17 cellular contexts compared by ENCODE assay signal in the genomic region with DNA sequence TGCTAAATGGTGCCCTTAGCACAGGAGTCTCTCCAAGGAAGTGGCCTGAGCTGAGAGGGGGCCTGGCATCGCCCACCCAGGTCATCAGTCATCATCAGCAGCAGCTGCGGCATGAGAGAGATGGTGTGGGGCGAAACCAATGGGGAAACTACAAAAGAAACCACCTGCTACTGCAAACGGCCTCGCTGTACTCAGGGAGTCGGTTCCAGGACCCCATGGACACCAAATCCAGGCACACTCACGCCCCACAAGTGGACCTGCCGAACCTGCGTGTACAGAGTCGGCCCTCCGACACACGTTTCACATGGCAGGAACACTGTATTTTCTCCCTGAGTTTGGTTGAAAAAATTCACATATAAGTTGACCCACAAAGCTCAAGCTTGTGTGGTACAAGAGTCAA. TPM values are rescaled to one million over a fixed set of nuclear protein-coding genes. Genes with fewer than 3 reads are reported as not detected.
A peak's percentile ranks its signal among the peaks of the same experiment; 100 is the strongest.
DNase-seq lines count a peak whose midpoint lies in the region; ATAC-seq and TF ChIP-seq lines count a peak whose summit lies in the region.
"Had no signal": no experiment of that assay in that cellular context is flagged by ENCODE, and none has a peak within 500 bp of the region (broad histone marks: within the 10 kb centered on the region; RNA-seq: fewer than 3 reads in every experiment).

No MANE protein-coding gene starts in this region.

- H3K27ac Mint-ChIP-seq in WTC11: peak overlapping the region; percentile 20; the same call in 1 of the 2 replicates
- H3K27ac Mint-ChIP-seq: CD8-positive, alpha-beta T cell had no signal

- no peak overlapping the region for H3K4me3 Mint-ChIP-seq in WTC11
- H3K4me3 Mint-ChIP-seq: CD8-positive, alpha-beta T cell had no signal

- no peaks in the 10 kb centered on the region for H3K27me3 ChIP-seq in MG63

- ATAC-seq in WTC11 (no peak), HG03045 (IDR thresholded peaks at IDR 0.05; ENCODE audit: unreplicated experiment) (no peak)
- ATAC-seq: CD8-positive, alpha-beta T cell had no signal

- peaks cover 18% of the 10 kb centered on the region for H3K4me1 Mint-ChIP-seq in WTC11

- H3K36me3 Mint-ChIP-seq in WTC11: no peaks in the 10 kb centered on the region
- H3K36me3 Mint-ChIP-seq: CD8-positive, alpha-beta T cell had no signal

- peak overlapping the region; percentile 20 for H3K4me3 ChIP-seq in retinal pigment epithelial cell (ENCODE audit: low read length)
- H3K4me3 ChIP-seq in MG63: no peak overlapping the region
- H3K4me3 ChIP-seq: BLaER1 treated with 17β-estradiol and CSF1 and Interleukin-3, amounts not matched to agents 10 nM and 100 nM had no signal

- H3K9me3 ChIP-seq in MG63: no peaks in the 10 kb centered on the region
- H3K9me3 ChIP-seq: BLaER1 treated with 17β-estradiol and CSF1 and Interleukin-3, amounts not matched to agents 10 nM and 100 nM; SK-N-SH had no signal

- CTCF ChIA-PET in WTC11 (lab: Charles Lee): no interaction called here

- POLR2A ChIA-PET in WTC11 (lab: Charles Lee): no interaction called here

- H3K9me3 Mint-ChIP-seq in WTC11: no peaks in the 10 kb centered on the region
- H3K9me3 Mint-ChIP-seq: CD8-positive, alpha-beta T cell had no signal

- TF ChIP-seq CTCF in WTC11 (IDR thresholded peaks at IDR 0.05) (no peak), retinal pigment epithelial cell (conservative IDR thresholded peaks at IDR 0.05; ENCODE audit: low read depth, low read length) (no peak)

- no peaks in the 10 kb centered on the region for H3K36me3 ChIP-seq in MG63
- H3K36me3 ChIP-seq: BLaER1 treated with 17β-estradiol and CSF1 and Interleukin-3, amounts not matched to agents 10 nM and 100 nM had no signal

- H3K27me3 Mint-ChIP-seq in WTC11 (ENCODE audit: low read depth): no peaks in the 10 kb centered on the region

- peak; percentile 0 for DNase-seq in ELF-1 (ENCODE audit: low read depth, low spot score)
- no peak for DNase-seq in WTC11 (ENCODE audit: low spot score)
- DNase-seq in islet precursor cell: peak; percentile 14
- DNase-seq in retinal pigment epithelial cell (ENCODE audit: low read depth): no peak
- DNase-seq in SHP77 treated with DMSO at 0.1 percent for 48 hours (lab: John Stamatoyannopoulos, UW): no peak
- no peak for DNase-seq in MG63
- DNase-seq in NOMO-1 treated with DMSO at 0.1 percent for 48 hours (lab: John Stamatoyannopoulos, UW; ENCODE audit: unreplicated experiment): no peak
- DNase-seq: CD8-positive, alpha-beta T cell; NCI-H1092; NCI-H1436 treated with DMSO at 0.1 percent for 48 hours; NCI-H2029 treated with DMSO at 0.1 percent for 48 hours; NCI-H2171 treated with DMSO at 0.1 percent for 48 hours; NCI-H446; Right ventricle myocardium superior; SK-N-SH had no signal

TF ChIP-seq in WTC11, 78 proteins besides CTCF, POLR2A, EP300 and RAD21:
- TF ChIP-seq ETV6 (CRISPR knock-in tag; IDR thresholded peaks at IDR 0.05) (no peak), ZNF263 (CRISPR knock-in tag; IDR thresholded peaks at IDR 0.05; ENCODE audit: low read depth) (no peak), NR2C2 (CRISPR knock-in tag; IDR thresholded peaks at IDR 0.05) (no peak)
- TF ChIP-seq, protein P1, sequence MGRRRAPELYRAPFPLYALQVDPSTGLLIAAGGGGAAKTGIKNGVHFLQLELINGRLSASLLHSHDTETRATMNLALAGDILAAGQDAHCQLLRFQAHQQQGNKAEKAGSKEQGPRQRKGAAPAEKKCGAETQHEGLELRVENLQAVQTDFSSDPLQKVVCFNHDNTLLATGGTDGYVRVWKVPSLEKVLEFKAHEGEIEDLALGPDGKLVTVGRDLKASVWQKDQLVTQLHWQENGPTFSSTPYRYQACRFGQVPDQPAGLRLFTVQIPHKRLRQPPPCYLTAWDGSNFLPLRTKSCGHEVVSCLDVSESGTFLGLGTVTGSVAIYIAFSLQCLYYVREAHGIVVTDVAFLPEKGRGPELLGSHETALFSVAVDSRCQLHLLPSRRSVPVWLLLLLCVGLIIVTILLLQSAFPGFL (CRISPR knock-in tag; IDR thresholded peaks at IDR 0.05; ENCODE audit: borderline replicate concordance): no peak

RNA-seq across cellular contexts. Expression of gene DIP2C, which starts 37.8 kb away (rescaled TPM):
- 10.9 to 11.0 TPM (median 11.0 TPM) in 3 replicates for total RNA-seq in WTC11 (2021)
- total RNA-seq in MG63 (2014; rRNA removed; shearing (Covaris generic); ENCODE audit: low replicate concordance): 10.7 and 10.9 TPM in 2 replicates

Comparison
In these comparisons a context has a peak if more than half of its experiments do, and no peak if none do; other contexts are left out.
1. DNase-seq: peak in ELF-1 (single experiment) and islet precursor cell (single experiment); none in WTC11 (single experiment), retinal pigment epithelial cell (single experiment), SHP77 treated with DMSO at 0.1 percent for 48 hours (single experiment), MG63 (single experiment) and NOMO-1 treated with DMSO at 0.1 percent for 48 hours (single experiment).